In genomic region chr6:155085582-155086253, GRCh38 we compare ENCODE assay signal across 2 cellular contexts.
TF ChIP-seq lines count a peak whose summit lies in the region.

No MANE protein-coding gene starts in this region.

TF ChIP-seq in GM12878, 131 proteins besides CTCF, POLR2A, EP300 and RAD21:
- peak; percentile 76 for TF ChIP-seq ATF7 (IDR thresholded peaks at IDR 0.05; ENCODE audit: low read depth)
- TF ChIP-seq, protein P1, sequence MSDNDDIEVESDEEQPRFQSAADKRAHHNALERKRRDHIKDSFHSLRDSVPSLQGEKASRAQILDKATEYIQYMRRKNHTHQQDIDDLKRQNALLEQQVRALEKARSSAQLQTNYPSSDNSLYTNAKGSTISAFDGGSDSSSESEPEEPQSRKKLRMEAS (IDR thresholded peaks at IDR 0.05; ENCODE audit: low read depth, low read length), result no peak
- peak; percentile 69 for TF ChIP-seq PKNOX1 (IDR thresholded peaks at IDR 0.05)
- 0 out of 2 replicates have a peak, but pooled peaks have one; percentile 16 for TF ChIP-seq RUNX3 (IDR thresholded peaks at IDR 0.05; ENCODE audit: low read length)
- TF ChIP-seq PBX3 (IDR thresholded peaks at IDR 0.05; ENCODE audit: insufficient replicate concordance, low read depth, low read length), result peak; percentile 74
- TF ChIP-seq BHLHE40 (IDR thresholded peaks at IDR 0.05; ENCODE audit: borderline replicate concordance in 1 of 2, low read depth in 2 of 2, low read length in 1 of 2), result peak in 1 of 2 experiments; percentile 50; a peak in 1 of 4 replicates
- TF ChIP-seq MXI1 (IDR thresholded peaks at IDR 0.05; ENCODE audit: low read depth, low read length), result no peak
- TF ChIP-seq SRF (IDR thresholded peaks at IDR 0.05; ENCODE audit: low read depth in 2 of 2, low read length in 2 of 2), result no peak
- no peak for TF ChIP-seq HDAC6 (IDR thresholded peaks at IDR 0.05; ENCODE audit: unreplicated experiment)
- 0 out of 2 replicates have a peak, but pooled peaks have one; percentile 18 for TF ChIP-seq DPF2 (IDR thresholded peaks at IDR 0.05)

TF ChIP-seq in HepG2, 621 proteins besides CTCF, POLR2A, EP300 and RAD21:
- TF ChIP-seq ZNF512 (CRISPR knock-in tag; IDR thresholded peaks at IDR 0.05) (no peak), SAP130 (CRISPR knock-in tag; IDR thresholded peaks at IDR 0.05; ENCODE audit: low read depth) (0 out of 2 replicates have a peak, but pooled peaks have one; percentile 17), GFI1 (CRISPR knock-in tag; IDR thresholded peaks at IDR 0.05; ENCODE audit: borderline replicate concordance) (no peak), CEBPG (CRISPR knock-in tag; IDR thresholded peaks at IDR 0.05) (no peak), HOXD1 (CRISPR knock-in tag; IDR thresholded peaks at IDR 0.05) (0 out of 2 replicates have a peak, but pooled peaks have one; percentile 41), FOSL2 (CRISPR knock-in tag; IDR thresholded peaks at IDR 0.05) (peak; percentile 26; the same call in 1 of the 2 replicates), DNMT3B (CRISPR knock-in tag; conservative IDR thresholded peaks at IDR 0.05) (no peak), SALL1 (CRISPR knock-in tag; IDR thresholded peaks at IDR 0.05) (peak; percentile 36; the same call in 1 of the 2 replicates), PTBP1 (IDR thresholded peaks at IDR 0.05; ENCODE audit: low read depth, low read length, poor library complexity, severe bottlenecking) (no peak), MEIS2 (CRISPR knock-in tag; IDR thresholded peaks at IDR 0.05) (peak; percentile 67; the same call in 1 of the 2 replicates), MTF1 (CRISPR knock-in tag; IDR thresholded peaks at IDR 0.05) (no peak), ZNF431 (CRISPR knock-in tag; IDR thresholded peaks at IDR 0.05; ENCODE audit: borderline replicate concordance, low read depth) (no peak), DMTF1 (CRISPR knock-in tag; IDR thresholded peaks at IDR 0.05) (no peak), KDM5A (IDR thresholded peaks at IDR 0.05; ENCODE audit: borderline replicate concordance, low read length) (no peak), ATM (IDR thresholded peaks at IDR 0.05; ENCODE audit: borderline replicate concordance) (no peak), GZF1 (CRISPR knock-in tag; IDR thresholded peaks at IDR 0.05) (no peak), TP53 (CRISPR knock-in tag; conservative IDR thresholded peaks at IDR 0.05) (no peak), ZNF234 (CRISPR knock-in tag; conservative IDR thresholded peaks at IDR 0.05) (no peak)
TF ChIP-seq in HepG2: peak in this region for 5.
